1 cellular context compared by ENCODE assay signal in genomic region chrX:78103656-78104446, GRCh38.
A peak's percentile ranks its signal among the peaks of the same experiment; 100 is the strongest.
TF ChIP-seq lines count a peak whose summit lies in the region.

TSS of gene PGK1 (plus strand) at chrX:78104248. CDS start at chrX:78104341, 93 bp downstream.

TF ChIP-seq in HepG2, 621 proteins besides CTCF, POLR2A, EP300 and RAD21 (continued from another document and continues in another):
- no peak for TF ChIP-seq ZFP62 (CRISPR knock-in tag; IDR thresholded peaks at IDR 0.05)
- no peak for TF ChIP-seq XBP1 (CRISPR knock-in tag; IDR thresholded peaks at IDR 0.05)
- no peak for TF ChIP-seq NONO (IDR thresholded peaks at IDR 0.05)
- TF ChIP-seq NONO (CRISPR knock-in tag; conservative IDR thresholded peaks at IDR 0.05): peak; percentile 77
- TF ChIP-seq MXI1 (IDR thresholded peaks at IDR 0.05; ENCODE audit: borderline replicate concordance, low read depth, low read length): peak; percentile 61; the same call in 1 of the 3 replicates
- 0 out of 2 replicates have a peak, but pooled peaks have one; percentile 29 for TF ChIP-seq KAT7 (CRISPR knock-in tag; IDR thresholded peaks at IDR 0.05; ENCODE audit: borderline replicate concordance)
- no peak for TF ChIP-seq HDAC6 (IDR thresholded peaks at IDR 0.05; ENCODE audit: low read depth, low read length)
- peak; percentile 44; the same call in 1 of the 2 replicates for TF ChIP-seq FOXK1 (CRISPR knock-in tag; IDR thresholded peaks at IDR 0.05; ENCODE audit: borderline replicate concordance, low read depth)
- TF ChIP-seq BORCS8-MEF2B (CRISPR knock-in tag; IDR thresholded peaks at IDR 0.05): peak; percentile 88
- peak; percentile 37; the same call in 1 of the 2 replicates for TF ChIP-seq ZNF362 (CRISPR knock-in tag; IDR thresholded peaks at IDR 0.05; ENCODE audit: borderline replicate concordance)
- TF ChIP-seq LCORL (IDR thresholded peaks at IDR 0.05): no peak
- 0 out of 2 replicates have a peak, but pooled peaks have one; percentile 22 for TF ChIP-seq LCORL (CRISPR knock-in tag; IDR thresholded peaks at IDR 0.05)
- peak; percentile 66; the same call in 1 of the 2 replicates for TF ChIP-seq ZBTB7B (CRISPR knock-in tag; IDR thresholded peaks at IDR 0.05)
- peak; percentile 59; the same call in 1 of the 2 replicates for TF ChIP-seq KDM2A (CRISPR knock-in tag; IDR thresholded peaks at IDR 0.05; ENCODE audit: borderline replicate concordance, low read depth)
- peak; percentile 38; the same call in 1 of the 2 replicates for TF ChIP-seq JUNB (CRISPR knock-in tag; IDR thresholded peaks at IDR 0.05; ENCODE audit: borderline replicate concordance)
- TF ChIP-seq POLR2AphosphoS5 (IDR thresholded peaks at IDR 0.05; ENCODE audit: low read depth, low read length): peak; percentile 80
- peak; percentile 91 for TF ChIP-seq NFYB (CRISPR knock-in tag; IDR thresholded peaks at IDR 0.05)
- peak; percentile 83; the same call in 1 of the 2 replicates for TF ChIP-seq ZNF724P (CRISPR knock-in tag; IDR thresholded peaks at IDR 0.05; ENCODE audit: borderline replicate concordance)
- TF ChIP-seq ZNF350 (CRISPR knock-in tag; IDR thresholded peaks at IDR 0.05; ENCODE audit: borderline replicate concordance, low read depth): peak; percentile 49; the same call in 1 of the 2 replicates
- peak; percentile 26; the same call in 1 of the 2 replicates for TF ChIP-seq HNF1A (IDR thresholded peaks at IDR 0.05; ENCODE audit: low read depth)
- peak; percentile 79 for TF ChIP-seq HNF1A (CRISPR knock-in tag; IDR thresholded peaks at IDR 0.05; ENCODE audit: borderline replicate concordance)
- TF ChIP-seq RXRB (CRISPR knock-in tag; IDR thresholded peaks at IDR 0.05; ENCODE audit: borderline replicate concordance): peak; percentile 33; the same call in 1 of the 2 replicates
- TF ChIP-seq TMF1 (CRISPR knock-in tag; IDR thresholded peaks at IDR 0.05; ENCODE audit: low read depth): peak; percentile 62; the same call in 1 of the 2 replicates
- no peak for TF ChIP-seq ZNF549 (CRISPR knock-in tag; IDR thresholded peaks at IDR 0.05)
- TF ChIP-seq ZNF34 (CRISPR knock-in tag; IDR thresholded peaks at IDR 0.05; ENCODE audit: borderline replicate concordance): no peak
- peak; percentile 78; the same call in 1 of the 2 replicates for TF ChIP-seq NFKBIZ (CRISPR knock-in tag; IDR thresholded peaks at IDR 0.05)
- TF ChIP-seq HMGXB3 (CRISPR knock-in tag; IDR thresholded peaks at IDR 0.05; ENCODE audit: borderline replicate concordance): peak; percentile 68
- TF ChIP-seq ZNF30 (CRISPR knock-in tag; IDR thresholded peaks at IDR 0.05): no peak
- no peak for TF ChIP-seq HNRNPH1 (optimal IDR thresholded peaks at IDR 0.05; ENCODE audit: low read depth, low read length)
- TF ChIP-seq THAP9 (CRISPR knock-in tag; IDR thresholded peaks at IDR 0.05; ENCODE audit: borderline replicate concordance): 0 out of 2 replicates have a peak, but pooled peaks have one; percentile 13
- 0 out of 2 replicates have a peak, but pooled peaks have one; percentile 26 for TF ChIP-seq ZNF776 (CRISPR knock-in tag; IDR thresholded peaks at IDR 0.05)
- TF ChIP-seq ZNF746 (CRISPR knock-in tag; IDR thresholded peaks at IDR 0.05): peak; percentile 31; the same call in 1 of the 2 replicates
- no peak for TF ChIP-seq ZNF737 (CRISPR knock-in tag; IDR thresholded peaks at IDR 0.05; ENCODE audit: borderline replicate concordance)
- no peak for TF ChIP-seq TOE1 (CRISPR knock-in tag; IDR thresholded peaks at IDR 0.05)
- no peak for TF ChIP-seq ZNF672 (CRISPR knock-in tag; IDR thresholded peaks at IDR 0.05)
- peak; percentile 99 for TF ChIP-seq MED1 (CRISPR knock-in tag; IDR thresholded peaks at IDR 0.05)
- TF ChIP-seq ZBTB8A (CRISPR knock-in tag; IDR thresholded peaks at IDR 0.05; ENCODE audit: borderline replicate concordance, low read depth): 0 out of 2 replicates have a peak, but pooled peaks have one; percentile 60
- TF ChIP-seq, protein P1, sequence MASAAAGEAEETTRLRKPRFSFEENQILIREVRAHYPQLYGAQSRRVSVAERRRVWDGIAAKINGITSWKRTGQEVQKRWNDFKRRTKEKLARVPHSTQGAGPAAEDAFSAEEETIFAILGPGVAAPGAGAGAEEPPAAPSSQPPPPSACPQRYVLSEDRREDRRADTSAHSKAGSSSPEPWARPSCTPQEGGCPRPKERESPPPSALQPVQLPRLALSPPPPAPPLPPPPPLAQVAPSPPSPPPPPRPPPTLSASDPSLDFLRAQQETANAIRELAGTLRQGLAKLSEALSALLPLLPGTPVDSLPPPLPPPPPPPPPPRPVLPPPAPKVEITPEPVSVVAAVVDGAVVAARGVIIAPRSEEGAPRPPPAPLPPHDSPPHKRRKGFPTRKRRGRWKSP (CRISPR knock-in tag; IDR thresholded peaks at IDR 0.05): peak; percentile 95
- peak; percentile 62; the same call in 1 of the 2 replicates for TF ChIP-seq ZNF331 (CRISPR knock-in tag; IDR thresholded peaks at IDR 0.05)
- TF ChIP-seq, protein P2, sequence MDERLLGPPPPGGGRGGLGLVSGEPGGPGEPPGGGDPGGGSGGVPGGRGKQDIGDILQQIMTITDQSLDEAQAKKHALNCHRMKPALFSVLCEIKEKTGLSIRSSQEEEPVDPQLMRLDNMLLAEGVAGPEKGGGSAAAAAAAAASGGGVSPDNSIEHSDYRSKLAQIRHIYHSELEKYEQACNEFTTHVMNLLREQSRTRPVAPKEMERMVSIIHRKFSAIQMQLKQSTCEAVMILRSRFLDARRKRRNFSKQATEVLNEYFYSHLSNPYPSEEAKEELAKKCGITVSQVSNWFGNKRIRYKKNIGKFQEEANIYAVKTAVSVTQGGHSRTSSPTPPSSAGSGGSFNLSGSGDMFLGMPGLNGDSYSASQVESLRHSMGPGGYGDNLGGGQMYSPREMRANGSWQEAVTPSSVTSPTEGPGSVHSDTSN (CRISPR knock-in tag; IDR thresholded peaks at IDR 0.05): peak; percentile 92
- peak; percentile 87 for TF ChIP-seq TAF1 (CRISPR knock-in tag; IDR thresholded peaks at IDR 0.05)
- TF ChIP-seq YEATS4 (CRISPR knock-in tag; IDR thresholded peaks at IDR 0.05; ENCODE audit: borderline replicate concordance): peak; percentile 91; the same call in 1 of the 2 replicates
- TF ChIP-seq HINFP (CRISPR knock-in tag; IDR thresholded peaks at IDR 0.05; ENCODE audit: low read depth): peak; percentile 92
- TF ChIP-seq CAMTA2 (CRISPR knock-in tag; IDR thresholded peaks at IDR 0.05; ENCODE audit: borderline replicate concordance): no peak
- 0 out of 2 replicates have a peak, but pooled peaks have one; percentile 44 for TF ChIP-seq ZNF235 (CRISPR knock-in tag; IDR thresholded peaks at IDR 0.05; ENCODE audit: borderline replicate concordance)
- TF ChIP-seq ATAD3A (CRISPR knock-in tag; IDR thresholded peaks at IDR 0.05): no peak
- TF ChIP-seq ISL2 (CRISPR knock-in tag; IDR thresholded peaks at IDR 0.05): peak; percentile 49; the same call in 1 of the 2 replicates
- TF ChIP-seq MXD4 (CRISPR knock-in tag; IDR thresholded peaks at IDR 0.05): peak; percentile 53; the same call in 1 of the 2 replicates
- TF ChIP-seq ZNF343 (CRISPR knock-in tag; IDR thresholded peaks at IDR 0.05): no peak
- peak; percentile 58; the same call in 1 of the 2 replicates for TF ChIP-seq ZNF232 (CRISPR knock-in tag; IDR thresholded peaks at IDR 0.05; ENCODE audit: borderline replicate concordance)
